In genomic region chr21:29311802-29312201, GRCh38 we compare ENCODE assay signal across 27 cellular contexts.
"Had no signal": no experiment of that assay in that cellular context is flagged by ENCODE, and none has a peak within 500 bp of the region (broad histone marks: within the 10 kb centered on the region; RNA-seq: fewer than 3 reads in every experiment).

No MANE protein-coding gene starts in this region.

- H3K27me3 Mint-ChIP-seq: activated CD4-positive, alpha-beta T cell treated with anti-CD3 and anti-CD28 coated beads, Interleukin-2, amount 10 ng/mL, durations not matched to agents 24 days and 14 days; activated CD8-positive, alpha-beta T cell treated with anti-CD3 and anti-CD28 coated beads for 36 hours; activated naive CD4-positive, alpha-beta T cell treated with anti-CD3 and anti-CD28 coated beads, Interleukin-2, amount 10 ng/mL, durations not matched to agents 7 days and 5 days; activated naive CD8-positive, alpha-beta T cell treated with anti-CD3 and anti-CD28 coated beads for 36 hours; activated T-cell treated with anti-CD3 and anti-CD28 coated beads, Interleukin-2, amount 50 U/mL, for 24 hours had no signal

- H3K9me3 Mint-ChIP-seq: activated CD4-positive, alpha-beta T cell treated with anti-CD3 and anti-CD28 coated beads, Interleukin-2, amount 10 ng/mL, durations not matched to agents 24 days and 14 days; activated naive CD4-positive, alpha-beta T cell treated with anti-CD3 and anti-CD28 coated beads, Interleukin-2, amount 10 ng/mL, durations not matched to agents 7 days and 5 days; activated T-cell treated with anti-CD3 and anti-CD28 coated beads, Interleukin-2, amount 50 U/mL, for 24 hours; activated T-helper 1 cell treated with anti-CD3 and anti-CD28 coated beads, Interleukin-12 subunit alpha, Interleukin-12 subunit beta, Interleukin-2, Interleukin-4 antibody, amounts not matched to agents 30 ng/mL and 10 ng/mL and 1 ng/mL, durations not matched to agents 14 hours and 24 hours and 36 hours; T-helper 1 cell treated with Interleukin-12 subunit alpha and Interleukin-12 subunit beta and Interleukin-4 antibody, amounts not matched to agents 30 μg/mL and 1 μg/mL, for 36 hours; T-helper 2 cell treated with Interferon-gamma antibody and Interleukin-4, amounts not matched to agents 5 μg/mL and 100 μg/mL, for 36 hours had no signal

- H3K27ac Mint-ChIP-seq: activated CD4-positive, alpha-beta T cell treated with anti-CD3 and anti-CD28 coated beads, Interleukin-2, amount 10 ng/mL, durations not matched to agents 24 days and 14 days; activated CD8-positive, alpha-beta T cell treated with anti-CD3 and anti-CD28 coated beads for 36 hours; activated naive CD4-positive, alpha-beta T cell treated with anti-CD3 and anti-CD28 coated beads, Interleukin-2, amount 10 ng/mL, durations not matched to agents 7 days and 5 days; activated naive CD8-positive, alpha-beta T cell treated with anti-CD3 and anti-CD28 coated beads for 36 hours; activated T-cell treated with anti-CD3 and anti-CD28 coated beads, Interleukin-2, amount 50 U/mL, for 24 hours; activated T-helper 1 cell treated with anti-CD3 and anti-CD28 coated beads, Interleukin-12 subunit alpha, Interleukin-12 subunit beta, Interleukin-2, Interleukin-4 antibody, amounts not matched to agents 30 ng/mL and 10 ng/mL and 1 ng/mL, durations not matched to agents 14 hours and 24 hours and 36 hours; T-helper 1 cell treated with Interleukin-12 subunit alpha and Interleukin-12 subunit beta and Interleukin-4 antibody, amounts not matched to agents 30 μg/mL and 1 μg/mL, for 36 hours; T-helper 2 cell treated with Interferon-gamma antibody and Interleukin-4, amounts not matched to agents 5 μg/mL and 100 μg/mL, for 36 hours had no signal

- H3K9me3 ChIP-seq: SJCRH30 had no signal

- DNase-seq: activated CD4-positive, alpha-beta T cell treated with anti-CD3 and anti-CD28 coated beads, Interleukin-2, amount 10 ng/mL, durations not matched to agents 24 days and 14 days; activated CD4-positive, alpha-beta T cell treated with anti-CD3 and anti-CD28 coated beads, Interleukin-2, amount 50 U/mL, for 4 hours; activated CD8-positive, alpha-beta T cell treated with anti-CD3 and anti-CD28 coated beads for 36 hours; activated gamma-delta T cell treated with Interleukin-2 at 50 U/mL for 16 hours; activated naive CD4-positive, alpha-beta T cell treated with anti-CD3 and anti-CD28 coated beads, Interleukin-2, amount 10 ng/mL, durations not matched to agents 7 days and 5 days; activated naive CD8-positive, alpha-beta T cell treated with anti-CD3 and anti-CD28 coated beads for 36 hours; activated T-cell treated with anti-CD3 and anti-CD28 coated beads, Interleukin-2, amount 50 U/mL, for 24 hours; amniotic stem cell; aorta; brain microvascular endothelial cell; central memory CD4-positive, alpha-beta T cell; NCI-H1092 treated with DMSO at 0.1 percent for 48 hours; NCI-H1417; NCI-H146; NCI-H187; NCI-H2029 treated with DMSO at 0.1 percent for 48 hours; NCI-H2107; NCI-H2171; NCI-H2227 treated with DMSO at 0.1 percent for 48 hours; NCI-H524 treated with DMSO at 0.1 percent for 48 hours; SHP77; SJCRH30 had no signal

- H3K4me1 ChIP-seq: SJCRH30 had no signal

- H3K27me3 ChIP-seq: brain microvascular endothelial cell, SJCRH30 had no signal

- H3K4me3 ChIP-seq: SJCRH30, SK-N-MC had no signal

- ATAC-seq: activated CD8-positive, alpha-beta T cell treated with anti-CD3 and anti-CD28 coated beads for 36 hours; Panc1 had no signal

- H3K27ac ChIP-seq: brain microvascular endothelial cell, SJCRH30, SK-N-MC had no signal

- H3K4me3 Mint-ChIP-seq: activated CD4-positive, alpha-beta T cell treated with anti-CD3 and anti-CD28 coated beads, Interleukin-2, amount 10 ng/mL, durations not matched to agents 24 days and 14 days; activated CD8-positive, alpha-beta T cell treated with anti-CD3 and anti-CD28 coated beads for 36 hours; activated naive CD4-positive, alpha-beta T cell treated with anti-CD3 and anti-CD28 coated beads, Interleukin-2, amount 10 ng/mL, durations not matched to agents 7 days and 5 days; activated naive CD8-positive, alpha-beta T cell treated with anti-CD3 and anti-CD28 coated beads for 36 hours; activated T-cell treated with anti-CD3 and anti-CD28 coated beads, Interleukin-2, amount 50 U/mL, for 24 hours; activated T-helper 1 cell treated with anti-CD3 and anti-CD28 coated beads, Interleukin-12 subunit alpha, Interleukin-12 subunit beta, Interleukin-2, Interleukin-4 antibody, amounts not matched to agents 30 ng/mL and 10 ng/mL and 1 ng/mL, durations not matched to agents 14 hours and 24 hours and 36 hours; T-helper 1 cell treated with Interleukin-12 subunit alpha and Interleukin-12 subunit beta and Interleukin-4 antibody, amounts not matched to agents 30 μg/mL and 1 μg/mL, for 36 hours; T-helper 2 cell treated with Interferon-gamma antibody and Interleukin-4, amounts not matched to agents 5 μg/mL and 100 μg/mL, for 36 hours had no signal
